ENCODE assay signal across 17 cellular contexts in genomic region chr12:47212701-47213039, GRCh38.
A peak's percentile ranks its signal among the peaks of the same experiment; 100 is the strongest.
DNase-seq lines count a peak whose midpoint lies in the region; ATAC-seq and TF ChIP-seq lines count a peak whose summit lies in the region.
"Had no signal": no experiment of that assay in that cellular context is flagged by ENCODE, and none has a peak within 500 bp of the region (broad histone marks: within the 10 kb centered on the region; RNA-seq: fewer than 3 reads in every experiment).

No MANE protein-coding gene starts in this region.

- H4K20me1 ChIP-seq in SU-DHL-6 (ENCODE audit: low read depth, low read length) = no peaks in the 10 kb centered on the region

- H3F3A ChIP-seq in SU-DHL-6 (ENCODE audit: insufficient read depth) = peaks cover 75% of the 10 kb centered on the region

- H3K4me1 Mint-ChIP-seq in activated T-cell treated with anti-CD3 and anti-CD28 coated beads, Interleukin-2, amount 50 U/mL, for 72 hours (ENCODE audit: low read depth) = peaks cover 75% of the 10 kb centered on the region
- H3K4me1 Mint-ChIP-seq in central memory CD8-positive, alpha-beta T cell = peaks cover 71% of the 10 kb centered on the region
- peaks cover 66% of the 10 kb centered on the region for H3K4me1 Mint-ChIP-seq in stimulated activated memory B cell treated with anti-CD40 and anti-IgM and Interleukin-4, amounts not matched to agents 10 μg/mL and 1 μg/mL and 100 μg/mL, for 72 hours

- peaks cover 80% of the 10 kb centered on the region for H3K79me2 ChIP-seq in SU-DHL-6 (ENCODE audit: insufficient read depth, low read length)

- H2AFZ ChIP-seq in SU-DHL-6 (ENCODE audit: low read depth, low read length, severe bottlenecking) = no peak overlapping the region
- H2AFZ ChIP-seq: GM23248 had no signal

- peak overlapping the region; percentile 84 for H3K9ac ChIP-seq in SU-DHL-6 (ENCODE audit: low read length)
- H3K9ac ChIP-seq: GM23248 had no signal

- H3K27me3 ChIP-seq in SU-DHL-6 (ENCODE audit: low read length) = no peaks in the 10 kb centered on the region
- H3K27me3 ChIP-seq: colonic mucosa, SJSA1, transverse colon had no signal

- no peaks in the 10 kb centered on the region for H3K9me2 ChIP-seq in SU-DHL-6 (replicated peaks; ENCODE audit: insufficient read depth, low read length)

- peak overlapping the region; percentile 100 for H3K27ac ChIP-seq in SU-DHL-6 (ENCODE audit: low read depth, low read length)
- H3K27ac ChIP-seq: colonic mucosa, GM23248, SJSA1 had no signal

- peaks cover 11% of the 10 kb centered on the region for H3K36me3 ChIP-seq in SU-DHL-6 (ENCODE audit: low read length)
- H3K36me3 ChIP-seq: colonic mucosa, SJSA1, transverse colon had no signal

- H3K4me3 Mint-ChIP-seq in activated T-cell treated with anti-CD3 and anti-CD28 coated beads, Interleukin-2, amount 50 U/mL, for 72 hours = peak overlapping the region; percentile 85 to 94
- H3K4me3 Mint-ChIP-seq in central memory CD8-positive, alpha-beta T cell = peak overlapping the region; percentile 94
- H3K4me3 Mint-ChIP-seq in stimulated activated memory B cell treated with anti-CD40 and anti-IgM and Interleukin-4, amounts not matched to agents 10 μg/mL and 1 μg/mL and 100 μg/mL, for 72 hours = no peak overlapping the region

- peak overlapping the region; percentile 99 for H3K4me2 ChIP-seq in SU-DHL-6 (ENCODE audit: low read depth, low read length, poor library complexity, severe bottlenecking)

- H3K4me3 ChIP-seq in SU-DHL-6 (ENCODE audit: insufficient read depth, low read length, poor library complexity, severe bottlenecking) = peak overlapping the region; percentile 85
- H3K4me3 ChIP-seq: colonic mucosa, GM23248, SJSA1, transverse colon had no signal

- H3K9me3 ChIP-seq in SU-DHL-6 (ENCODE audit: insufficient read depth, low read length) = no peaks in the 10 kb centered on the region
- H3K9me3 ChIP-seq: Caco-2, colonic mucosa, SJSA1, transverse colon had no signal

- DNase-seq in activated T-cell treated with anti-CD3 and anti-CD28 coated beads, Interleukin-2, amount 50 U/mL, for 72 hours = no peak
- DNase-seq in activated T-cell treated with anti-CD3 and anti-CD28 coated beads, Interleukin-2, amount 50 U/mL, for 48 hours = no peak
- DNase-seq in central memory CD8-positive, alpha-beta T cell (ENCODE audit: low spot score in 2 of 2) = no peak
- DNase-seq in SW 1271 (lab: John Stamatoyannopoulos, UW) (no peak), DMS114 treated with DMSO at 0.1 percent for 48 hours (lab: John Stamatoyannopoulos, UW; ENCODE audit: unreplicated experiment) (no peak)
- DNase-seq: activated CD4-positive, alpha-beta T cell treated with anti-CD3 and anti-CD28 coated beads, Interleukin-2, amount 50 U/mL, for 4 hours; Caco-2; colonic mucosa; naive B cell; NCI-H1417 treated with DMSO at 0.1 percent for 48 hours; NCI-H2171 treated with DMSO at 0.1 percent for 48 hours; transverse colon had no signal

- no peak for ATAC-seq in activated T-cell treated with anti-CD3 and anti-CD28 coated beads, Interleukin-2, amount 50 U/mL, for 72 hours (replicated peaks in 1 of 2)
- ATAC-seq in central memory CD8-positive, alpha-beta T cell (replicated peaks; ENCODE audit: extremely low read depth, poor library complexity, severe bottlenecking) = no peak
- no peak for ATAC-seq in stimulated activated memory B cell treated with anti-CD40 and anti-IgM and Interleukin-4, amounts not matched to agents 10 μg/mL and 1 μg/mL and 100 μg/mL, for 72 hours
- ATAC-seq in HG03039 (IDR thresholded peaks at IDR 0.05; ENCODE audit: unreplicated experiment) = no peak

- H3K9me3 Mint-ChIP-seq in activated T-cell treated with anti-CD3 and anti-CD28 coated beads, Interleukin-2, amount 50 U/mL, for 72 hours = no peaks in the 10 kb centered on the region
- H3K9me3 Mint-ChIP-seq in central memory CD8-positive, alpha-beta T cell = no peaks in the 10 kb centered on the region
- no peaks in the 10 kb centered on the region for H3K9me3 Mint-ChIP-seq in stimulated activated memory B cell treated with anti-CD40 and anti-IgM and Interleukin-4, amounts not matched to agents 10 μg/mL and 1 μg/mL and 100 μg/mL, for 72 hours
- H3K9me3 Mint-ChIP-seq: naive B cell had no signal

- peak overlapping the region; percentile 98 for H3K27ac Mint-ChIP-seq in activated T-cell treated with anti-CD3 and anti-CD28 coated beads, Interleukin-2, amount 50 U/mL, for 72 hours
- peak overlapping the region; percentile 100 for H3K27ac Mint-ChIP-seq in central memory CD8-positive, alpha-beta T cell (ENCODE audit: low read depth)
- H3K27ac Mint-ChIP-seq in stimulated activated memory B cell treated with anti-CD40 and anti-IgM and Interleukin-4, amounts not matched to agents 10 μg/mL and 1 μg/mL and 100 μg/mL, for 72 hours = peak overlapping the region; percentile 100

- peaks cover 25 to 39% of the 10 kb centered on the region in 2 donors for H3K36me3 Mint-ChIP-seq in activated T-cell treated with anti-CD3 and anti-CD28 coated beads, Interleukin-2, amount 50 U/mL, for 72 hours (ENCODE audit: insufficient read depth in 2 of 2)
- peaks cover 71% of the 10 kb centered on the region for H3K36me3 Mint-ChIP-seq in central memory CD8-positive, alpha-beta T cell (ENCODE audit: insufficient read depth)
- peaks cover 45% of the 10 kb centered on the region for H3K36me3 Mint-ChIP-seq in stimulated activated memory B cell treated with anti-CD40 and anti-IgM and Interleukin-4, amounts not matched to agents 10 μg/mL and 1 μg/mL and 100 μg/mL, for 72 hours

- no peaks in the 10 kb centered on the region for H3K27me3 Mint-ChIP-seq in activated T-cell treated with anti-CD3 and anti-CD28 coated beads, Interleukin-2, amount 50 U/mL, for 72 hours (ENCODE audit: low read depth)
- H3K27me3 Mint-ChIP-seq in central memory CD8-positive, alpha-beta T cell = no peaks in the 10 kb centered on the region
- no peaks in the 10 kb centered on the region for H3K27me3 Mint-ChIP-seq in stimulated activated memory B cell treated with anti-CD40 and anti-IgM and Interleukin-4, amounts not matched to agents 10 μg/mL and 1 μg/mL and 100 μg/mL, for 72 hours
- H3K27me3 Mint-ChIP-seq: naive B cell had no signal

- TF ChIP-seq CTCF in SU-DHL-6 (IDR thresholded peaks at IDR 0.05; ENCODE audit: insufficient read depth, low read length, poor library complexity, severe bottlenecking) = no peak
